Comparison of ENCODE assay signal across 1 cellular context in the genomic region with DNA sequence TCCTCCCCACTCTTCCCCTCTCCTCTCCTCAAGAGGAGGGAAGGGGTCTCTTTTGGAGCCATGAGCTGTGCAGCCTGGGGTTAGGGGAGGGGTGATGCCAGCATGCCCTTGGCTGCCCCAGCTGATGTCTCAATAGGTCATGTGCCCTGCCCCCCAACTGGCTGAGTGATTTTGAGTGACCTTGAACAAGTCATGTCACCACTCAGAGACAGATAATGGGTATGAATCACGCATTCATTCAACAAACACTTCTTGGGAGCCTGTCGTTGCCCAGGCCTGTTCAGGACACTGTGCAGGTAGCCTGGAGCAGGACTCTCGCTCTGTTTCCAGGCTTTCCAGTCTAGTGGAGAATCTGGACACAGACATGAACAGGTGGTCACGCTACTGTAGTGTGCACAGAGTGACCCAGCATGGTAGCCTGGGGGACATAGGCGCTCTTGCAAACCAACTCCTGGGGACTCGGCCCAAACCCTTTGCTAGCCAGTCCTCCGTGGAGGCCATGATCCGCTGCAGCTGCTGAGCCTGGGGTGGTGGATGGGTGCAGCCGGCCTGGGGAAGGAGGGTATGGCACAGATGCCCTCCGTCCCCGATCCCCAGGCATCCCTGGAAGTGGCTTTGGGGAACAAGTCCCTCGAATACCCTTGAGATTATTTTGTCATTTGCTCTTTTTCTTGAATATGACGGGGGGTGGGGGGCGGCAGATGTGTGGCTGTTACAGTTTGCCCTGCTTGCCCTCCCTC.
TF ChIP-seq lines count a peak whose summit lies in the region.

No MANE protein-coding gene starts in this region.

TF ChIP-seq in K562, 482 proteins besides CTCF, POLR2A, EP300 and RAD21:
- TF ChIP-seq, protein P1, sequence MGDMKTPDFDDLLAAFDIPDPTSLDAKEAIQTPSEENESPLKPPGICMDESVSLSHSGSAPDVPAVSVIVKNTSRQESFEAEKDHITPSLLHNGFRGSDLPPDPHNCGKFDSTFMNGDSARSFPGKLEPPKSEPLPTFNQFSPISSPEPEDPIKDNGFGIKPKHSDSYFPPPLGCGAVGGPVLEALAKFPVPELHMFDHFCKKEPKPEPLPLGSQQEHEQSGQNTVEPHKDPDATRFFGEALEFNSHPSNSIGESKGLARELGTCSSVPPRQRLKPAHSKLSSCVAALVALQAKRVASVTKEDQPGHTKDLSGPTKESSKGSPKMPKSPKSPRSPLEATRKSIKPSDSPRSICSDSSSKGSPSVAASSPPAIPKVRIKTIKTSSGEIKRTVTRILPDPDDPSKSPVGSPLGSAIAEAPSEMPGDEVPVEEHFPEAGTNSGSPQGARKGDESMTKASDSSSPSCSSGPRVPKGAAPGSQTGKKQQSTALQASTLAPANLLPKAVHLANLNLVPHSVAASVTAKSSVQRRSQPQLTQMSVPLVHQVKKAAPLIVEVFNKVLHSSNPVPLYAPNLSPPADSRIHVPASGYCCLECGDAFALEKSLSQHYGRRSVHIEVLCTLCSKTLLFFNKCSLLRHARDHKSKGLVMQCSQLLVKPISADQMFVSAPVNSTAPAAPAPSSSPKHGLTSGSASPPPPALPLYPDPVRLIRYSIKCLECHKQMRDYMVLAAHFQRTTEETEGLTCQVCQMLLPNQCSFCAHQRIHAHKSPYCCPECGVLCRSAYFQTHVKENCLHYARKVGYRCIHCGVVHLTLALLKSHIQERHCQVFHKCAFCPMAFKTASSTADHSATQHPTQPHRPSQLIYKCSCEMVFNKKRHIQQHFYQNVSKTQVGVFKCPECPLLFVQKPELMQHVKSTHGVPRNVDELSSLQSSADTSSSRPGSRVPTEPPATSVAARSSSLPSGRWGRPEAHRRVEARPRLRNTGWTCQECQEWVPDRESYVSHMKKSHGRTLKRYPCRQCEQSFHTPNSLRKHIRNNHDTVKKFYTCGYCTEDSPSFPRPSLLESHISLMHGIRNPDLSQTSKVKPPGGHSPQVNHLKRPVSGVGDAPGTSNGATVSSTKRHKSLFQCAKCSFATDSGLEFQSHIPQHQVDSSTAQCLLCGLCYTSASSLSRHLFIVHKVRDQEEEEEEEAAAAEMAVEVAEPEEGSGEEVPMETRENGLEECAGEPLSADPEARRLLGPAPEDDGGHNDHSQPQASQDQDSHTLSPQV (IDR thresholded peaks at IDR 0.05): no peak
- TF ChIP-seq ESRRA (IDR thresholded peaks at IDR 0.05; ENCODE audit: borderline replicate concordance, low read depth) (0 out of 2 replicates have a peak, but pooled peaks have one; percentile 5), ETV6 (IDR thresholded peaks at IDR 0.05; ENCODE audit: borderline replicate concordance in 1 of 2, low read depth in 2 of 2, low read length in 1 of 2) (no peak), ETV6 (CRISPR knock-in tag; IDR thresholded peaks at IDR 0.05; ENCODE audit: borderline replicate concordance) (no peak)
